ENCODE assay signal across 27 cellular contexts in genomic region chr2:223934870-223935269, GRCh38.
"Had no signal": no experiment of that assay in that cellular context is flagged by ENCODE, and none has a peak within 500 bp of the region (broad histone marks: within the 10 kb centered on the region; RNA-seq: fewer than 3 reads in every experiment).

No MANE protein-coding gene starts in this region.

- H3K9ac ChIP-seq: parathyroid adenoma had no signal

- H3K27ac ChIP-seq: adrenal gland, ascending aorta, parathyroid adenoma, right lobe of liver, skin epidermis, suprapubic skin, transverse colon, uterus had no signal

- H2AFZ ChIP-seq: parathyroid adenoma had no signal

- DNase-seq: activated CD4-positive, CD25-positive, alpha-beta regulatory T cell; activated CD8-positive, alpha-beta T cell treated with anti-CD3 and anti-CD28 coated beads, Interleukin-2, amount 10 ng/mL, durations not matched to agents 7 days and 5 days; adrenal gland; central memory CD4-positive, alpha-beta T cell; effector memory CD4-positive, alpha-beta T cell; foreskin melanocyte; glutamatergic neuron; hypothalamus; islet precursor cell; left cardiac atrium; midbrain; right lobe of liver; stimulated activated CD4-positive, alpha-beta T cell treated with anti-CD3 and anti-CD28 coated beads, Interleukin-1b, Interleukin-23, amount 100 ng/mL, for 48 hours; stomach; transverse colon; uterus had no signal

- H3K36me3 ChIP-seq: adrenal gland, ascending aorta, right lobe of liver, stomach, suprapubic skin, transverse colon, uterus had no signal

- FAIRE-seq: colon, endothelial cell of umbilical vein had no signal

- H3K9me3 Mint-ChIP-seq: nephron had no signal

- ATAC-seq: activated CD8-positive, alpha-beta T cell treated with anti-CD3 and anti-CD28 coated beads, Interleukin-2, amount 10 ng/mL, durations not matched to agents 7 days and 5 days; esophagus mucosa; right lobe of liver had no signal

- H3K27ac Mint-ChIP-seq: nephron; T-helper 1 cell treated with Interleukin-12 subunit alpha and Interleukin-12 subunit beta and Interleukin-4 antibody, amounts not matched to agents 30 μg/mL and 1 μg/mL, for 36 hours had no signal

- H3K27me3 ChIP-seq: adrenal gland, ascending aorta, right lobe of liver, stomach, suprapubic skin, transverse colon, uterus had no signal

- H3K9me3 ChIP-seq: adrenal gland, ascending aorta, right lobe of liver, stomach, suprapubic skin, transverse colon, uterus had no signal

- H3K4me3 Mint-ChIP-seq: activated CD8-positive, alpha-beta T cell treated with anti-CD3 and anti-CD28 coated beads, Interleukin-2, amount 10 ng/mL, durations not matched to agents 7 days and 5 days; activated naive CD8-positive, alpha-beta T cell; activated T-helper 1 cell treated with anti-CD3 and anti-CD28 coated beads, Interleukin-12 subunit alpha, Interleukin-12 subunit beta, Interleukin-2, Interleukin-4 antibody, amounts not matched to agents 30 ng/mL and 10 ng/mL and 1 ng/mL, durations not matched to agents 14 hours and 24 hours and 36 hours; nephron; T-helper 1 cell treated with Interleukin-12 subunit alpha and Interleukin-12 subunit beta and Interleukin-4 antibody, amounts not matched to agents 30 μg/mL and 1 μg/mL, for 36 hours had no signal

- H3K27me3 Mint-ChIP-seq: activated naive CD8-positive, alpha-beta T cell had no signal

- H3K4me3 ChIP-seq: adrenal gland, ascending aorta, right lobe of liver, skin epidermis, stomach, suprapubic skin, transverse colon, uterus had no signal
